In the genomic region with DNA sequence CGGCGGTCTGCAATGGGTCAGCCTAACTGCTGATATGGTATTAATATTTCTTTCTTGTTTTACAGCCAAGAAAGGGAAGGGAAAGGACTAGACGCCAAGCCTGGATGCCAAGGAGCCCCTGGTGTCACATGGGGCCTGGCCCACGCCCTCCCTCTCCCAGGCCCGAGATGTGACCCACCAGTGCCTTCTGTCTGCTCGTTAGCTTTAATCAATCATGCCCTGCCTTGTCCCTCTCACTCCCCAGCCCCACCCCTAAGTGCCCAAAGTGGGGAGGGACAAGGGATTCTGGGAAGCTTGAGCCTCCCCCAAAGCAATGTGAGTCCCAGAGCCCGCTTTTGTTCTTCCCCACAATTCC, we compare ENCODE assay signal across 20 cellular contexts. TPM values are rescaled to one million over a fixed set of nuclear protein-coding genes. Genes with fewer than 3 reads are reported as not detected.
A peak's percentile ranks its signal among the peaks of the same experiment; 100 is the strongest.
DNase-seq lines count a peak whose midpoint lies in the region; ATAC-seq, FAIRE-seq and TF ChIP-seq lines count a peak whose summit lies in the region.
"Had no signal": no experiment of that assay in that cellular context is flagged by ENCODE, and none has a peak within 500 bp of the region (broad histone marks: within the 10 kb centered on the region; RNA-seq: fewer than 3 reads in every experiment).

No MANE protein-coding gene starts in this region.

- peaks cover 1 to 15% (median 7%) of the 10 kb centered on the region in 11 experiments; a peak in 19 of 22 replicates for H3K36me3 ChIP-seq in BLaER1 treated with 17β-estradiol and CSF1 and Interleukin-3, amounts not matched to agents 10 nM and 100 nM
- H3K36me3 ChIP-seq in GM23338 (ENCODE audit: insufficient read depth), result no peaks in the 10 kb centered on the region; the same call in 1 of the 2 replicates
- no peaks in the 10 kb centered on the region for H3K36me3 ChIP-seq in astrocyte (ENCODE audit: insufficient read depth, low read length)

- H3K27ac Mint-ChIP-seq in GM23338 (no peak overlapping the region), astrocyte (ENCODE audit: unreplicated experiment) (no peak overlapping the region)
- H3K27ac Mint-ChIP-seq in naive thymus-derived CD8-positive, alpha-beta T cell, result no peak overlapping the region
- H3K27ac Mint-ChIP-seq: activated CD4-positive, alpha-beta T cell treated with anti-CD3 and anti-CD28 coated beads for 36 hours had no signal

- H3K9me3 Mint-ChIP-seq in GM23338 (no peaks in the 10 kb centered on the region; the same call in 1 of the 3 replicates), astrocyte (ENCODE audit: unreplicated experiment) (no peaks in the 10 kb centered on the region)
- no peaks in the 10 kb centered on the region for H3K9me3 Mint-ChIP-seq in naive thymus-derived CD8-positive, alpha-beta T cell
- H3K9me3 Mint-ChIP-seq: CD4-positive, alpha-beta memory T cell had no signal

- peaks cover 0 to 79% (median 32%) of the 10 kb centered on the region in 11 experiments; a peak in 19 of 22 replicates for H4K20me1 ChIP-seq in BLaER1 treated with 17β-estradiol and CSF1 and Interleukin-3, amounts not matched to agents 10 nM and 100 nM
- H4K20me1 ChIP-seq in GM23338 (replicated peaks; ENCODE audit: insufficient read depth) (no peaks in the 10 kb centered on the region; the same call in 1 of the 2 replicates), astrocyte (ENCODE audit: insufficient read depth, low read length) (peaks cover 14% of the 10 kb centered on the region)

- H2AFZ ChIP-seq in GM23338, result no peak overlapping the region
- H2AFZ ChIP-seq in astrocyte (ENCODE audit: low read depth, low read length), result no peak overlapping the region
- H2AFZ ChIP-seq: parathyroid adenoma had no signal

- H3K9ac ChIP-seq in BLaER1 treated with 17β-estradiol and CSF1 and Interleukin-3, amounts not matched to agents 10 nM and 100 nM, result no peak overlapping the region; a peak in 1 of 22 replicates
- no peak overlapping the region for H3K9ac ChIP-seq in astrocyte (ENCODE audit: low read length)
- H3K9ac ChIP-seq: parathyroid adenoma had no signal

- H3K36me3 Mint-ChIP-seq in GM23338 (ENCODE audit: low read depth), result peaks cover 11% of the 10 kb centered on the region
- no peaks in the 10 kb centered on the region for H3K36me3 Mint-ChIP-seq in astrocyte (ENCODE audit: low read depth, unreplicated experiment)
- H3K36me3 Mint-ChIP-seq in naive thymus-derived CD8-positive, alpha-beta T cell, result peaks cover 0 to 7% (median 2%) of the 10 kb centered on the region in 3 donors

- peaks cover 34% of the 10 kb centered on the region for H3K27me3 Mint-ChIP-seq in GM23338 (ENCODE audit: insufficient read depth, low read depth, poor library complexity)
- peaks cover 23% of the 10 kb centered on the region for H3K27me3 Mint-ChIP-seq in astrocyte (ENCODE audit: low read depth, unreplicated experiment)
- H3K27me3 Mint-ChIP-seq in naive thymus-derived CD8-positive, alpha-beta T cell, result peaks cover 16 to 37% (median 28%) of the 10 kb centered on the region in 5 donors

- no peaks in the 10 kb centered on the region for H3K79me2 ChIP-seq in GM23338 (replicated peaks; ENCODE audit: insufficient read depth)
- peaks cover 14% of the 10 kb centered on the region for H3K79me2 ChIP-seq in astrocyte (ENCODE audit: insufficient read depth, low read length)
- H3K79me2 ChIP-seq: parathyroid adenoma had no signal

- ATAC-seq in GM23338, result no peak
- no peak for ATAC-seq in naive thymus-derived CD8-positive, alpha-beta T cell
- no peak for ATAC-seq in HG02981 (IDR thresholded peaks at IDR 0.05; ENCODE audit: unreplicated experiment)
- ATAC-seq: activated CD4-positive, alpha-beta T cell treated with anti-CD3 and anti-CD28 coated beads for 36 hours had no signal

- H3K9me2 ChIP-seq in GM23338 (ENCODE audit: insufficient read depth), result no peaks in the 10 kb centered on the region

- FAIRE-seq in astrocyte (lab: Jason Lieb, UNC), result no peak
- FAIRE-seq: colon, frontal cortex had no signal

- peaks cover 34% of the 10 kb centered on the region for H3F3A ChIP-seq in GM23338 (replicated peaks; ENCODE audit: low read depth)

- H3K27ac ChIP-seq in BLaER1 treated with 17β-estradiol and CSF1 and Interleukin-3, amounts not matched to agents 10 nM and 100 nM, result no peak overlapping the region
- no peak overlapping the region for H3K27ac ChIP-seq in GM23338 (ENCODE audit: low read depth)
- no peak overlapping the region for H3K27ac ChIP-seq in astrocyte (ENCODE audit: low read depth, low read length)
- H3K27ac ChIP-seq: parathyroid adenoma, skin epidermis, testis had no signal

- H3K4me1 ChIP-seq in BLaER1 treated with 17β-estradiol and CSF1 and Interleukin-3, amounts not matched to agents 10 nM and 100 nM, result peaks cover 32 to 60% (median 46%) of the 10 kb centered on the region in 10 experiments
- peaks cover 27% of the 10 kb centered on the region for H3K4me1 ChIP-seq in GM23338 (ENCODE audit: insufficient read depth)
- H3K4me1 ChIP-seq in astrocyte (ENCODE audit: insufficient read depth, low read length), result peaks cover 11% of the 10 kb centered on the region

- DNase-seq in GM23338 (ENCODE audit: low spot score), result no peak
- DNase-seq in astrocyte (ENCODE audit: low read depth), result no peak
- DNase-seq in naive thymus-derived CD8-positive, alpha-beta T cell, result no peak
- no peak for DNase-seq in GM19240 (ENCODE audit: insufficient read length, low spot score)
- no peak for DNase-seq in DMS79 treated with DMSO at 0.1 percent for 48 hours (lab: John Stamatoyannopoulos, UW)
- DNase-seq in activated CD4-positive, CD25-positive, alpha-beta regulatory T cell treated with anti-CD3 and anti-CD28 coated beads, Interleukin-2, amount 50 U/mL, for 72 hours, result no peak
- DNase-seq: CD4-positive, alpha-beta memory T cell; NCI-H187 treated with DMSO at 0.1 percent for 48 hours; T1000 had no signal

- no peaks in the 10 kb centered on the region for H3K9me3 ChIP-seq in BLaER1 treated with 17β-estradiol and CSF1 and Interleukin-3, amounts not matched to agents 10 nM and 100 nM (replicated peaks in 1 of 11)
- H3K9me3 ChIP-seq in astrocyte (ENCODE audit: insufficient read depth, low read depth, low read length), result no peaks in the 10 kb centered on the region
- H3K9me3 ChIP-seq: mucosa of descending colon, testis had no signal

- H3K4me3 ChIP-seq in BLaER1 treated with 17β-estradiol and CSF1 and Interleukin-3, amounts not matched to agents 10 nM and 100 nM, result peak overlapping the region in 3 of 10 experiments; percentile 73 to 77 (median 77); a peak in 5 of 20 replicates
- H3K4me3 ChIP-seq in GM23338 (no peak overlapping the region), astrocyte (ENCODE audit: insufficient read depth, low read depth, low read length) (no peak overlapping the region)
- H3K4me3 ChIP-seq: mucosa of descending colon, skin epidermis, testis had no signal

- H3K4me1 Mint-ChIP-seq in GM23338 (peaks cover 34% of the 10 kb centered on the region), astrocyte (ENCODE audit: low read depth, unreplicated experiment) (no peaks in the 10 kb centered on the region)
- peaks cover 18 to 36% (median 19%) of the 10 kb centered on the region in 4 donors for H3K4me1 Mint-ChIP-seq in naive thymus-derived CD8-positive, alpha-beta T cell

- H3K4me3 Mint-ChIP-seq in GM23338, result peak overlapping the region; percentile 24; the same call in 1 of the 3 replicates
- H3K4me3 Mint-ChIP-seq in astrocyte (ENCODE audit: unreplicated experiment), result peak overlapping the region; percentile 50
- H3K4me3 Mint-ChIP-seq in naive thymus-derived CD8-positive, alpha-beta T cell, result peak overlapping the region; percentile 9 to 67 (median 30)
- H3K4me3 Mint-ChIP-seq: activated CD4-positive, alpha-beta T cell treated with anti-CD3 and anti-CD28 coated beads for 36 hours had no signal

- H3K27me3 ChIP-seq in BLaER1 treated with 17β-estradiol and CSF1 and Interleukin-3, amounts not matched to agents 10 nM and 100 nM, result peaks cover 30 to 44% (median 32%) of the 10 kb centered on the region in 11 experiments
- H3K27me3 ChIP-seq in GM23338 (ENCODE audit: insufficient read depth) (peaks cover 15% of the 10 kb centered on the region), astrocyte (ENCODE audit: insufficient read depth, low read length) (peaks cover 5% of the 10 kb centered on the region)
- H3K27me3 ChIP-seq: testis had no signal

- POLR2A ChIA-PET in naive thymus-derived CD8-positive, alpha-beta T cell (lab: Charles Lee), result interaction anchor here (0.7 kb wide), 1 partner anchor 35 kb away, joined by 4 read pairs; no protein-coding TSS in a partner anchor

- H3K4me2 ChIP-seq in BLaER1 treated with 17β-estradiol and CSF1 and Interleukin-3, amounts not matched to agents 10 nM and 100 nM, result peak overlapping the region in 9 of 11 experiments; percentile 92 to 100 (median 98); a peak in 15 of 22 replicates
- H3K4me2 ChIP-seq in GM23338 (no peak overlapping the region), astrocyte (ENCODE audit: low read length) (peak overlapping the region; percentile 98)

- TF ChIP-seq CTCF in GM23338 (conservative IDR thresholded peaks at IDR 0.05; ENCODE audit: low read depth in 2 of 2) (no peak), astrocyte (IDR thresholded peaks at IDR 0.05; ENCODE audit: insufficient read depth, low read depth, low read length) (no peak)

TF ChIP-seq in GM23338, 12 proteins besides CTCF, POLR2A, EP300 and RAD21 (continues in another document):
- TF ChIP-seq CREB1 (CRISPR knock-in tag; IDR thresholded peaks at IDR 0.05; ENCODE audit: low read depth), result no peak

RNA-seq across cellular contexts. Expression of gene MDK, which starts 1.9 kb away (rescaled TPM):
- total RNA-seq in GM23338 (2014; rRNA removed; shearing (Covaris generic)), result 388 and 438 TPM in 2 replicates
- polyA plus RNA-seq in GM23338 (2016; fragmentation: Nextera tagmentation; extraction: Ambion mirVana), result 451 and 477 TPM in 2 replicates
- 277 and 325 TPM in 2 replicates for total RNA-seq in astrocyte
- total RNA-seq in naive thymus-derived CD8-positive, alpha-beta T cell, result 1 to 10 TPM; 7.2 to 8.0 TPM
- under 1 TPM in 1 of 3 donors, not detected in 2; 0.52 TPM for polyA plus RNA-seq in naive thymus-derived CD8-positive, alpha-beta T cell
- polyA plus RNA-seq: CD4-positive, alpha-beta memory T cell had no signal

RNA-seq across cellular contexts. Expression of gene CHRM4, which starts 8.2 kb away (rescaled TPM):
- total RNA-seq in GM23338 (2014; rRNA removed; shearing (Covaris generic)), result 0.93 and 0.97 TPM in 2 replicates
- not detected in 2 replicates for polyA plus RNA-seq in GM23338 (2016; fragmentation: Nextera tagmentation; extraction: Ambion mirVana)
- total RNA-seq in astrocyte, result 0.27 and 0.43 TPM in 2 replicates
- total RNA-seq in naive thymus-derived CD8-positive, alpha-beta T cell, result under 1 TPM; 0.25 to 0.73 TPM
- polyA plus RNA-seq in naive thymus-derived CD8-positive, alpha-beta T cell, result under 1 TPM in 2 of 3 donors, not detected in 1; 0.16 to 0.18 TPM
- total RNA-seq: CD4-positive, alpha-beta memory T cell; epithelial cell of proximal tubule; NCI-H460 had no signal

RNA-seq across cellular contexts. Expression of gene DGKZ, which starts 36.1 kb away (rescaled TPM):
- total RNA-seq in GM23338 (2014; rRNA removed; shearing (Covaris generic)), result 148 and 170 TPM in 2 replicates
- polyA plus RNA-seq in GM23338 (2016; fragmentation: Nextera tagmentation; extraction: Ambion mirVana), result 45.1 and 45.7 TPM in 2 replicates
- total RNA-seq in astrocyte, result 53.8 and 59.3 TPM in 2 replicates
- total RNA-seq in naive thymus-derived CD8-positive, alpha-beta T cell, result 100 to 1,000 TPM; 234 to 243 TPM
- 10 to 100 TPM; 47.1 to 71.0 (median 52.5) TPM for polyA plus RNA-seq in naive thymus-derived CD8-positive, alpha-beta T cell

Comparison
In these comparisons a context has a peak if more than half of its experiments do, and no peak if none do; other contexts are left out.
1. RNA of gene MDK, which starts 1.9 kb away (total RNA-seq): 388 to 438 TPM in GM23338 and 277 to 325 TPM in astrocyte; 7.2 to 8.0 TPM in naive thymus-derived CD8-positive, alpha-beta T cell; every median in the first group is over 10 times any median in the second.
2. Peak in every context shown above with its lines, with median percentiles within 50 percentile points of each other: H3K4me3 Mint-ChIP-seq.